ENCODE assay signal across 8 cellular contexts in the genomic region with DNA sequence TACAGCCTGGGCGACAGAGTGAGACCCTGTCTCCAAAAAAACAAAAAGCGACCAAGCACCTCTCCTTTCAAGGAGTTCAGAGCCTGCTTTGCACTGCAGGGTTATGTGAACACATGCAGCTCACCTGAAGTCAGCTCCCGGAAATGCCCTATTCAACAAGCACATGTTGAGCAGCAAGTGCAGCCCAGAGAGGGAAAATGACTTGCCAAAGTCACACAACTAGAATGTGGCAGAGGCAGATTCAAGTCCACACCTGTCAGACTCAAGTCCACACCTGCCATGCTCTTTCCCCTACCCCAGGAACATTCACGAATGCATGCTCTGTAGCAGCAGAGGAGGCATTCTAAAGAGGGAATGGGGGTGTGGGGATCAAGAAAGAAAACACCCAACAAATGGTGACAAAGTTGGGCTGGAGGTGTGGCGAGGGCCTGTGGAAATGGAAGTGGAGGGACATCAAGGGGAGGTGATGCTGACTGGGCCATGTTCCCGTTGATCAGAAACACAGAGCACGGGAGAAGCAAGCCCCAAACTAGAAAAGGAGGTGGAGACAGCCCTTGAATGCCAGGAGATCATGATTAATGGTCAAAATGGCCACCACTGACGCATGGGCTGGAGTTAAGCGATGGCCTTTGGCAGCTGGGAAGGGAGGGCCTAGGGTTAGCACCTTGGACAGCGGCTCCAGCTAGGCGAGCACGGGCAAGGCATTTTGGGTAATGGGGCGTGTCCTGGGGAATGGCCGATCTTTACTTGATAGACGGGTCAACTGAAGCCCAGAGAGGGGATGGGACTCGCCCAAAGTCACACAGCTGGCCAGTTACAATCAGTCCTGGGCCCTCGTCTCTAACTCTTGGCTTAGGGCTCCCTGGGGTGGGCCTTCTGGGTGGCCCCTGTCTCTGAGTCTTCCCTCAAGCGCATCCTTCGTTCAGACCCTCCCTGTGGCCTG. TPM values are rescaled to one million over a fixed set of nuclear protein-coding genes. Genes with fewer than 3 reads are reported as not detected.
DNase-seq lines count a peak whose midpoint lies in the region; ATAC-seq, FAIRE-seq and TF ChIP-seq lines count a peak whose summit lies in the region.

No MANE protein-coding gene starts in this region.

- TF ChIP-seq CTCF in colonic mucosa (IDR thresholded peaks at IDR 0.05) = no peak
- TF ChIP-seq CTCF in pancreas (IDR thresholded peaks at IDR 0.05) = no peak
- no peak for TF ChIP-seq CTCF in BE2C (IDR thresholded peaks at IDR 0.05; ENCODE audit: low read depth, low read length)

- intact Hi-C loops in colonic mucosa (cut with DNase I) (no loop called here), pancreas (cut with DNase I) (no loop called here)

- 57 to 60% methylated on average over 19 of the region's 19 CpGs for WGBS in pancreas, 2 donors

- H3K9me3 ChIP-seq in colonic mucosa = no peaks in the 10 kb centered on the region
- H3K9me3 ChIP-seq in pancreas = no peaks in the 10 kb centered on the region
- H3K9me3 ChIP-seq in BE2C = no peaks in the 10 kb centered on the region

- no peak overlapping the region for H3K4me3 ChIP-seq in colonic mucosa
- H3K4me3 ChIP-seq in pancreas = no peak overlapping the region
- no peak overlapping the region for H3K4me3 ChIP-seq in BE2C (ENCODE audit: low read depth, low read length)

- no peak for FAIRE-seq in pancreas (lab: Jason Lieb, UNC)

- H3K4me1 ChIP-seq in colonic mucosa (peaks cover 7% of the 10 kb centered on the region), pancreas (peaks cover 4 to 10% (median 10%) of the 10 kb centered on the region in 3 donors), BE2C (no peaks in the 10 kb centered on the region)

- H3K27ac ChIP-seq in colonic mucosa = no peak overlapping the region
- no peak overlapping the region for H3K27ac ChIP-seq in pancreas

- peak; percentile 52 to 78 (median 58) for ATAC-seq in pancreas
- no peak for ATAC-seq in HG03097 (IDR thresholded peaks at IDR 0.05; ENCODE audit: low FRiP score, unreplicated experiment)
- ATAC-seq in HG02763 (IDR thresholded peaks at IDR 0.05; ENCODE audit: unreplicated experiment) = no peak
- ATAC-seq in HG02642 (IDR thresholded peaks at IDR 0.05; ENCODE audit: poor library complexity, unreplicated experiment) = no peak

- DNase-seq in GOT3 (lab: John Stamatoyannopoulos, UW) = peak; percentile 12
- peak; percentile 50 for DNase-seq in NOMO-1 treated with dmso at 0.1 percent for 144 hours (lab: John Stamatoyannopoulos, UW; ENCODE audit: unreplicated experiment)
- DNase-seq in colonic mucosa = peak; percentile 71
- peak in 4 of 6 donors; percentile 57 to 80 (median 66) for DNase-seq in pancreas
- DNase-seq in BE2C = no peak

- H3K9ac ChIP-seq in colonic mucosa (ENCODE audit: low read depth in 2 of 2, low read length in 2 of 2) = no peak overlapping the region

- H3K36me3 ChIP-seq in colonic mucosa (no peaks in the 10 kb centered on the region), pancreas (no peaks in the 10 kb centered on the region), BE2C (no peaks in the 10 kb centered on the region)

- H3K27me3 ChIP-seq in colonic mucosa (peaks cover 3% of the 10 kb centered on the region), pancreas (no peaks in the 10 kb centered on the region), BE2C (no peaks in the 10 kb centered on the region)

RNA-seq across cellular contexts. Expression of gene RAP1GAP, which starts 21.5 kb away (rescaled TPM):
- total RNA-seq in colonic mucosa = 10 to 100 TPM; 29.6 to 36.3 TPM
- 10 to 100 TPM; 53.4 to 93.3 (median 64.8) TPM for total RNA-seq in pancreas
- polyA plus RNA-seq in pancreas = 100 to 1,000 TPM in 1 of 2 donors, 10 to 100 TPM in 1; 83.6 to 100 TPM
- 7.0 TPM for polyA plus RNA-seq in BE2C (2012; ENCODE audit: insufficient read depth, insufficient read length, low read depth)

Comparison
In these comparisons a context has a peak if more than half of its experiments do, and no peak if none do; other contexts are left out.
1. ATAC-seq: peak in pancreas (4 of 4); none in HG03097 (single experiment), HG02763 (single experiment) and HG02642 (single experiment).